Comparison of ENCODE assay signal across 1 cellular context in the genomic region with DNA sequence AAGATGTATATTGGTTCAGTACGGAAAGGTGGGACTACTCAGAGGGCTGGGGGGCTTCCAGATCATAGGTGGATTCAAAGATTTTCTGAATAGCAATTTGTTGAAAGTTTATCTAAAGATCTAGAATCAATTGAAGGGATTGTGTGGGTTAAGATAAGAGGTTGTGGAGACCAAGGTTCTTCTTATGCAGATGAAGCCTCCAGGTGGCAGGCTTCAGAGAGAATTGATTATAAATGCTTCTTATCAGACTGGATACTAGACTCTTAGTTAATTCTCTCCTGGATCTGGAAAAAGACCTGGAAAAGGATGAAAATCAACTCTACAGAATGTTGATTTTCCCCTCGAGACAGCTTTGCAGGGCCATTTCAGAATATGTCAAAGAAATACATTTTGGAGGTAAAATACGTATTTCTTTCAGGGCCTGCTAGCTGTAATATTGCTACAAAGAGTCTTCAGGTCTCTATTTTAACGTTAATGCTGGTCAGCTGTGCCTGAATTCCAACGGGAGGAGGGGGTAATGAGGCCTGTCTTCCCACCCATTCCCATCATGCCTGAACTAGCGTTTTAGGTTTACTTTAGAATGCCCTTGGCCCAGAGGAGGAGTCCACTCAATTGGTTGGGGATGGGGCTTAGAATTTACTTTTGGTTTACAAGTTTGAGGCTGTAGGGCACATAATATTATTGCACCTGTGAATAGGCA.
TF ChIP-seq lines count a peak whose summit lies in the region.

No MANE protein-coding gene starts in this region.

TF ChIP-seq in H1, 55 proteins besides CTCF, POLR2A, EP300 and RAD21:
- TF ChIP-seq CBX8 (IDR thresholded peaks at IDR 0.05; ENCODE audit: borderline replicate concordance, low read depth, low read length) (no peak), RFX5 (IDR thresholded peaks at IDR 0.05; ENCODE audit: borderline replicate concordance, low read depth, low read length) (no peak), FOSL1 (IDR thresholded peaks at IDR 0.05; ENCODE audit: insufficient read depth, low read depth, low read length) (no peak), TCF12 (IDR thresholded peaks at IDR 0.05; ENCODE audit: low read depth, low read length) (0 out of 2 replicates have a peak, but pooled peaks have one; percentile 54), TEAD4 (IDR thresholded peaks at IDR 0.05; ENCODE audit: low read depth, low read length) (peak; percentile 87), SP4 (IDR thresholded peaks at IDR 0.05; ENCODE audit: low read length) (no peak), RXRA (IDR thresholded peaks at IDR 0.05; ENCODE audit: insufficient read depth, low read depth, low read length) (no peak), KDM1A (IDR thresholded peaks at IDR 0.05; ENCODE audit: borderline replicate concordance, low read length) (no peak), SIX5 (IDR thresholded peaks at IDR 0.05; ENCODE audit: low read depth, low read length) (no peak), GTF2F1 (IDR thresholded peaks at IDR 0.05; ENCODE audit: borderline replicate concordance, low read depth, low read length) (no peak), ASH2L (IDR thresholded peaks at IDR 0.05; ENCODE audit: low read length) (peak; percentile 26), KDM4A (IDR thresholded peaks at IDR 0.05; ENCODE audit: low read depth, low read length, severe bottlenecking) (no peak)
- TF ChIP-seq, protein P1, sequence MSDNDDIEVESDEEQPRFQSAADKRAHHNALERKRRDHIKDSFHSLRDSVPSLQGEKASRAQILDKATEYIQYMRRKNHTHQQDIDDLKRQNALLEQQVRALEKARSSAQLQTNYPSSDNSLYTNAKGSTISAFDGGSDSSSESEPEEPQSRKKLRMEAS (IDR thresholded peaks at IDR 0.05), result no peak
- TF ChIP-seq, protein P2, sequence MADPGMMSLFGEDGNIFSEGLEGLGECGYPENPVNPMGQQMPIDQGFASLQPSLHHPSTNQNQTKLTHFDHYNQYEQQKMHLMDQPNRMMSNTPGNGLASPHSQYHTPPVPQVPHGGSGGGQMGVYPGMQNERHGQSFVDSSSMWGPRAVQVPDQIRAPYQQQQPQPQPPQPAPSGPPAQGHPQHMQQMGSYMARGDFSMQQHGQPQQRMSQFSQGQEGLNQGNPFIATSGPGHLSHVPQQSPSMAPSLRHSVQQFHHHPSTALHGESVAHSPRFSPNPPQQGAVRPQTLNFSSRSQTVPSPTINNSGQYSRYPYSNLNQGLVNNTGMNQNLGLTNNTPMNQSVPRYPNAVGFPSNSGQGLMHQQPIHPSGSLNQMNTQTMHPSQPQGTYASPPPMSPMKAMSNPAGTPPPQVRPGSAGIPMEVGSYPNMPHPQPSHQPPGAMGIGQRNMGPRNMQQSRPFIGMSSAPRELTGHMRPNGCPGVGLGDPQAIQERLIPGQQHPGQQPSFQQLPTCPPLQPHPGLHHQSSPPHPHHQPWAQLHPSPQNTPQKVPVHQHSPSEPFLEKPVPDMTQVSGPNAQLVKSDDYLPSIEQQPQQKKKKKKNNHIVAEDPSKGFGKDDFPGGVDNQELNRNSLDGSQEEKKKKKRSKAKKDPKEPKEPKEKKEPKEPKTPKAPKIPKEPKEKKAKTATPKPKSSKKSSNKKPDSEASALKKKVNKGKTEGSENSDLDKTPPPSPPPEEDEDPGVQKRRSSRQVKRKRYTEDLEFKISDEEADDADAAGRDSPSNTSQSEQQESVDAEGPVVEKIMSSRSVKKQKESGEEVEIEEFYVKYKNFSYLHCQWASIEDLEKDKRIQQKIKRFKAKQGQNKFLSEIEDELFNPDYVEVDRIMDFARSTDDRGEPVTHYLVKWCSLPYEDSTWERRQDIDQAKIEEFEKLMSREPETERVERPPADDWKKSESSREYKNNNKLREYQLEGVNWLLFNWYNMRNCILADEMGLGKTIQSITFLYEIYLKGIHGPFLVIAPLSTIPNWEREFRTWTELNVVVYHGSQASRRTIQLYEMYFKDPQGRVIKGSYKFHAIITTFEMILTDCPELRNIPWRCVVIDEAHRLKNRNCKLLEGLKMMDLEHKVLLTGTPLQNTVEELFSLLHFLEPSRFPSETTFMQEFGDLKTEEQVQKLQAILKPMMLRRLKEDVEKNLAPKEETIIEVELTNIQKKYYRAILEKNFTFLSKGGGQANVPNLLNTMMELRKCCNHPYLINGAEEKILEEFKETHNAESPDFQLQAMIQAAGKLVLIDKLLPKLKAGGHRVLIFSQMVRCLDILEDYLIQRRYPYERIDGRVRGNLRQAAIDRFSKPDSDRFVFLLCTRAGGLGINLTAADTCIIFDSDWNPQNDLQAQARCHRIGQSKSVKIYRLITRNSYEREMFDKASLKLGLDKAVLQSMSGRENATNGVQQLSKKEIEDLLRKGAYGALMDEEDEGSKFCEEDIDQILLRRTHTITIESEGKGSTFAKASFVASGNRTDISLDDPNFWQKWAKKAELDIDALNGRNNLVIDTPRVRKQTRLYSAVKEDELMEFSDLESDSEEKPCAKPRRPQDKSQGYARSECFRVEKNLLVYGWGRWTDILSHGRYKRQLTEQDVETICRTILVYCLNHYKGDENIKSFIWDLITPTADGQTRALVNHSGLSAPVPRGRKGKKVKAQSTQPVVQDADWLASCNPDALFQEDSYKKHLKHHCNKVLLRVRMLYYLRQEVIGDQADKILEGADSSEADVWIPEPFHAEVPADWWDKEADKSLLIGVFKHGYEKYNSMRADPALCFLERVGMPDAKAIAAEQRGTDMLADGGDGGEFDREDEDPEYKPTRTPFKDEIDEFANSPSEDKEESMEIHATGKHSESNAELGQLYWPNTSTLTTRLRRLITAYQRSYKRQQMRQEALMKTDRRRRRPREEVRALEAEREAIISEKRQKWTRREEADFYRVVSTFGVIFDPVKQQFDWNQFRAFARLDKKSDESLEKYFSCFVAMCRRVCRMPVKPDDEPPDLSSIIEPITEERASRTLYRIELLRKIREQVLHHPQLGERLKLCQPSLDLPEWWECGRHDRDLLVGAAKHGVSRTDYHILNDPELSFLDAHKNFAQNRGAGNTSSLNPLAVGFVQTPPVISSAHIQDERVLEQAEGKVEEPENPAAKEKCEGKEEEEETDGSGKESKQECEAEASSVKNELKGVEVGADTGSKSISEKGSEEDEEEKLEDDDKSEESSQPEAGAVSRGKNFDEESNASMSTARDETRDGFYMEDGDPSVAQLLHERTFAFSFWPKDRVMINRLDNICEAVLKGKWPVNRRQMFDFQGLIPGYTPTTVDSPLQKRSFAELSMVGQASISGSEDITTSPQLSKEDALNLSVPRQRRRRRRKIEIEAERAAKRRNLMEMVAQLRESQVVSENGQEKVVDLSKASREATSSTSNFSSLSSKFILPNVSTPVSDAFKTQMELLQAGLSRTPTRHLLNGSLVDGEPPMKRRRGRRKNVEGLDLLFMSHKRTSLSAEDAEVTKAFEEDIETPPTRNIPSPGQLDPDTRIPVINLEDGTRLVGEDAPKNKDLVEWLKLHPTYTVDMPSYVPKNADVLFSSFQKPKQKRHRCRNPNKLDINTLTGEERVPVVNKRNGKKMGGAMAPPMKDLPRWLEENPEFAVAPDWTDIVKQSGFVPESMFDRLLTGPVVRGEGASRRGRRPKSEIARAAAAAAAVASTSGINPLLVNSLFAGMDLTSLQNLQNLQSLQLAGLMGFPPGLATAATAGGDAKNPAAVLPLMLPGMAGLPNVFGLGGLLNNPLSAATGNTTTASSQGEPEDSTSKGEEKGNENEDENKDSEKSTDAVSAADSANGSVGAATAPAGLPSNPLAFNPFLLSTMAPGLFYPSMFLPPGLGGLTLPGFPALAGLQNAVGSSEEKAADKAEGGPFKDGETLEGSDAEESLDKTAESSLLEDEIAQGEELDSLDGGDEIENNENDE (IDR thresholded peaks at IDR 0.05; ENCODE audit: insufficient replicate concordance, low read length), result peak; percentile 35
- TF ChIP-seq, protein P3, sequence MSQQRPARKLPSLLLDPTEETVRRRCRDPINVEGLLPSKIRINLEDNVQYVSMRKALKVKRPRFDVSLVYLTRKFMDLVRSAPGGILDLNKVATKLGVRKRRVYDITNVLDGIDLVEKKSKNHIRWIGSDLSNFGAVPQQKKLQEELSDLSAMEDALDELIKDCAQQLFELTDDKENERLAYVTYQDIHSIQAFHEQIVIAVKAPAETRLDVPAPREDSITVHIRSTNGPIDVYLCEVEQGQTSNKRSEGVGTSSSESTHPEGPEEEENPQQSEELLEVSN (IDR thresholded peaks at IDR 0.05), result no peak
